ENCODE assay signal across 30 cellular contexts in the genomic region with DNA sequence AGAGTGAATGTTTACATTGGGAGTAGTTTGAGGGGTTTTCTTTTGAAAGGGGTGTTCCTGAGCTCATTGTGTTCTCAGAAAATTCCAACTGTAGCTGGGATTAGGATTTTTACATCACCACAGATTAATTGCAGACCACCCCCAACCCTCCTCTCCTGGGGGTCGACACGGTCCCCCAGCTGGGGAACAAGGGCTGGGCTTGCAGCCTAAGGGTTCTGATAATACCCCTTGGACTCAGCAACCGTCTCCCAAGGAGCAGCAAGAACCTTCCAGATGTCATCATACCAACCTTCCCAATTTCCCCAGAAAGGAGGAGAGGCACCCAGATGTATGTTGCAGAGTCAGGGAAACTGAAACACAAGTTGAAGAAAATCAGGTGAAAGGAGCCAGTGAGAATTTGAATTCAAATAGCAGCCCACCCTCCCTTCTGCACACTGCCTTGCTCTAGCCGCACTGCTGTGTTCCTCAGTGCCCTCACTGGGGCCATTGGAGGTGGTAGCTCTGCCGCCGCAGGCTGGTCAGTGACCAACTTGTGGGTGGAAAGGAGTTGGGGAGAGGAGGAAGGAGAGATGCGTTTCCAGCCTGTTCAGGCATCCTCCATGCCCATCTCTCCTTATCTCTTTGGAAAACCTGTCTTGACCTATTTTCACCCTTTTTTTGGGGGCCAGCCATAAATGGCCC. TPM values are rescaled to one million over a fixed set of nuclear protein-coding genes. Genes with fewer than 3 reads are reported as not detected.
"Had no signal": no experiment of that assay in that cellular context is flagged by ENCODE, and none has a peak within 500 bp of the region (broad histone marks: within the 10 kb centered on the region; RNA-seq: fewer than 3 reads in every experiment).

No MANE protein-coding gene starts in this region.

- H3K4me1 ChIP-seq: prostate gland had no signal

- H3K9me3 ChIP-seq: esophagus muscularis mucosa, prostate gland, suprapubic skin, transverse colon had no signal

- ATAC-seq: foreskin keratinocyte; heart right ventricle; naive thymus-derived CD4-positive, alpha-beta T cell; right cardiac atrium; stimulated activated naive CD8-positive, alpha-beta T cell treated with anti-CD3 and anti-CD28 coated beads, Interleukin-15, amount 100 ng/mL, for 72 hours had no signal

- H3K27me3 ChIP-seq: esophagus muscularis mucosa, heart right ventricle, transverse colon had no signal

- FAIRE-seq: colon, islet of Langerhans had no signal

- H3K4me3 ChIP-seq: esophagus muscularis mucosa, heart right ventricle, lung, prostate gland, skin epidermis, suprapubic skin, transverse colon had no signal

- H3K27ac ChIP-seq: esophagus muscularis mucosa, foreskin keratinocyte, heart right ventricle, prostate gland, skin epidermis, suprapubic skin, transverse colon had no signal

- DNase-seq: effector CD8-positive, alpha-beta T cell; foreskin keratinocyte; glutamatergic neuron; heart right ventricle; hippocampal formation; naive thymus-derived CD4-positive, alpha-beta T cell; nucleus accumbens; stimulated activated CD4-positive, alpha-beta T cell treated with anti-CD3 and anti-CD28 coated beads, Interleukin-15, amount 100 ng/mL, for 24 hours; stimulated activated CD4-positive, alpha-beta T cell treated with anti-CD3 and anti-CD28 coated beads, Interleukin-4, amount 100 ng/mL, for 1 hour; stimulated activated CD8-positive, alpha-beta memory T cell treated with anti-CD3 and anti-CD28 coated beads, Interleukin-4, amount 100 ng/mL, for 48 hours; stimulated activated naive CD4-positive, alpha-beta T cell; stimulated activated naive CD8-positive, alpha-beta T cell treated with anti-CD3 and anti-CD28 coated beads, Interleukin-15, amount 100 ng/mL, for 72 hours; transverse colon had no signal

- H3K36me3 ChIP-seq: esophagus muscularis mucosa, heart right ventricle, prostate gland, suprapubic skin, transverse colon had no signal

RNA-seq across cellular contexts. Expression of a gene that starts 14.7 kb away (rescaled TPM):
- total RNA-seq: endodermal cell; esophagus muscularis mucosa; foreskin keratinocyte; naive thymus-derived CD4-positive, alpha-beta T cell had no signal
- polyA plus RNA-seq: fibroblast of lung; foreskin keratinocyte; naive thymus-derived CD4-positive, alpha-beta T cell had no signal

RNA-seq across cellular contexts. Expression of a gene that starts 49.0 kb away (rescaled TPM):
- total RNA-seq: cerebellum, epithelial cell of proximal tubule, esophagus muscularis mucosa, fibroblast of lung, foreskin keratinocyte, heart right ventricle, liver, mesothelial cell of epicardium, osteocyte, prostate gland, renal cortical epithelial cell, right cardiac atrium, suprapubic skin, transverse colon, ureter had no signal
- polyA plus RNA-seq: fibroblast of lung, foreskin keratinocyte, heart right ventricle, liver, right cardiac atrium had no signal
